In the genomic region with DNA sequence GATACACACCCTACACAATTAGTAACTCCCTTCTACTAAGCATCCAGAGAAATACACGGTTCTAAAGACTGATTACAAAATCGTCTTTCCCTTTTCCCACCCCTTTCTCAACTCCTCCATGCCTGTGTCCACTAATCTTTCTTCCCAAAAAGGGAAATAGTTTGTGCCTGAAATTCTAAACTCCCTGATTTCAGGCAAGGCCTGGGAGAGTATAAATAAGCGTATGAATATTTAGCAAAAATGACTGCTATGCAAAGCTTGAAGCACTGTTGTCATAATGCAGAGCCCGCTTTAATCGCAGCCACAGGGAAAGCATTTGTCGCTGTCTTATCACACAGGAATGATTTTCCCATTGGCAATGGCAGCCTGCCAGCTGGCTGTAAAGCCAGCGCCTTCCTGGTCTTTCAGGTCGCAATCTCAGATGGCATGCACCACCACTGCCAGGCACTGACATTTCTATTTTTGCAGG, we compare ENCODE assay signal across 11 cellular contexts.
DNase-seq lines count a peak whose midpoint lies in the region; ATAC-seq and TF ChIP-seq lines count a peak whose summit lies in the region.
"Had no signal": no experiment of that assay in that cellular context is flagged by ENCODE, and none has a peak within 500 bp of the region (broad histone marks: within the 10 kb centered on the region; RNA-seq: fewer than 3 reads in every experiment).

No MANE protein-coding gene starts in this region.

- no peak overlapping the region for H2AK9ac ChIP-seq in IMR-90 (replicated peaks; ENCODE audit: low read depth, low read length, poor library complexity)

- H3K18ac ChIP-seq in IMR-90 (ENCODE audit: low read depth, low read length): peak overlapping the region; percentile 92; the same call in 1 of the 2 replicates

- BruUV-seq in IMR-90 (replicated peaks; lab: Mats Ljungman, UMichigan): no TSS peak

- H4K20me1 ChIP-seq in IMR-90 (ENCODE audit: insufficient read depth, low read length): no peaks in the 10 kb centered on the region

- ATAC-seq in IMR-90 (ENCODE audit: low read depth) (peak; percentile 92), SK-N-SH treated with all-trans-retinoic acid at 6 μM for 48 hours (peak; percentile 94), heart right ventricle (peak; percentile 88 to 96 (median 94)), gastrocnemius medialis (peak; percentile 50 to 81), esophagus mucosa (no peak)
- ATAC-seq in activated T-helper 17 cell treated with anti-CD3 and anti-CD28 coated beads, Interleukin-2, amount 50 U/mL, for 72 hours (replicated peaks): no peak
- no peak for ATAC-seq in activated T-cell treated with anti-CD3 and anti-CD28 coated beads, Interleukin-2, amount 50 U/mL, for 72 hours (replicated peaks in 1 of 2)

- TF ChIP-seq CTCF in IMR-90 (conservative IDR thresholded peaks at IDR 0.05; ENCODE audit: low read depth, low read length): no peak
- no peak for TF ChIP-seq CTCF in heart right ventricle (IDR thresholded peaks at IDR 0.05)
- no peak for TF ChIP-seq CTCF in gastrocnemius medialis (IDR thresholded peaks at IDR 0.05 in 4 of 5, conservative IDR thresholded peaks at IDR 0.05 in 1 of 5)

- H2BK5ac ChIP-seq in IMR-90 (ENCODE audit: low read depth, low read length, poor library complexity, severe bottlenecking): peak overlapping the region; percentile 61

- no peaks in the 10 kb centered on the region for H3K9me1 ChIP-seq in IMR-90 (ENCODE audit: insufficient read depth, low read length)

- H3K27ac ChIP-seq in IMR-90 (ENCODE audit: insufficient read depth, low read length) (peak overlapping the region; percentile 36; the same call in 1 of the 2 replicates), heart right ventricle (peak overlapping the region; percentile 57 to 94 (median 88)), gastrocnemius medialis (peak overlapping the region in 3 of 4 donors; percentile 6 to 38 (median 20))
- H3K27ac ChIP-seq: skin epidermis had no signal

- 17% methylated on average over 3 of the region's 8 CpGs; no CpG with 5 or more reads in 1 of the 2 experiments for WGBS in IMR-90 (ENCODE audit: extremely low coverage in 2 of 2, insufficient read length in 1 of 2), 2 experiments
- WGBS in heart right ventricle, 2 donors: 7 to 8% methylated on average over 8 of the region's 8 CpGs

- intact Hi-C loops in IMR-90 (cut with micrococcal nuclease): no loop called here
- intact Hi-C loops in heart right ventricle (cut with DNase I): loop anchor here in 1 of 10 donors (5.0 kb wide), 1 partner anchor 35 kb away; no protein-coding TSS in a partner anchor
- intact Hi-C loops in gastrocnemius medialis (cut with DNase I; ENCODE audit: low total_unique reads): no loop called here

- TF ChIP-seq RAD21 in IMR-90 (IDR thresholded peaks at IDR 0.05; ENCODE audit: low read length): no peak

- no peak overlapping the region for H3K23ac ChIP-seq in IMR-90 (ENCODE audit: low read depth, low read length)

- peak overlapping the region; percentile 2; the same call in 1 of the 2 replicates for H3K4me3 ChIP-seq in IMR-90 (ENCODE audit: insufficient read depth, low read depth, low read length)
- peak overlapping the region in 1 of 10 donors; percentile 13 for H3K4me3 ChIP-seq in heart right ventricle
- peak overlapping the region in 3 of 4 donors; percentile 5 to 36 (median 19) for H3K4me3 ChIP-seq in gastrocnemius medialis
- H3K4me3 ChIP-seq: skin epidermis had no signal

- no peak overlapping the region for H3K14ac ChIP-seq in IMR-90 (replicated peaks; ENCODE audit: low read depth, low read length)

- H3K9me3 Mint-ChIP-seq in activated T-helper 17 cell treated with anti-CD3 and anti-CD28 coated beads, Interleukin-2, amount 50 U/mL, for 72 hours: no peaks in the 10 kb centered on the region
- no peaks in the 10 kb centered on the region for H3K9me3 Mint-ChIP-seq in activated T-cell treated with anti-CD3 and anti-CD28 coated beads, Interleukin-2, amount 50 U/mL, for 72 hours

- no peak overlapping the region for H3K27ac Mint-ChIP-seq in activated T-helper 17 cell treated with anti-CD3 and anti-CD28 coated beads, Interleukin-2, amount 50 U/mL, for 72 hours
- H3K27ac Mint-ChIP-seq in activated T-cell treated with anti-CD3 and anti-CD28 coated beads, Interleukin-2, amount 50 U/mL, for 72 hours: no peak overlapping the region

- no peak overlapping the region for H3K56ac ChIP-seq in IMR-90 (ENCODE audit: extremely low read depth, insufficient read depth, low read length)

- peak overlapping the region; percentile 33 for H2BK120ac ChIP-seq in IMR-90 (ENCODE audit: low read depth, low read length)

- peaks cover 14% of the 10 kb centered on the region for H3K27me3 Mint-ChIP-seq in activated T-helper 17 cell treated with anti-CD3 and anti-CD28 coated beads, Interleukin-2, amount 50 U/mL, for 72 hours
- peaks cover 14% of the 10 kb centered on the region for H3K27me3 Mint-ChIP-seq in activated T-cell treated with anti-CD3 and anti-CD28 coated beads, Interleukin-2, amount 50 U/mL, for 72 hours (ENCODE audit: low read depth)

- H4K5ac ChIP-seq in IMR-90 (ENCODE audit: low read depth, low read length): no peak overlapping the region

- H3K36me3 ChIP-seq in IMR-90 (ENCODE audit: control insufficient read depth, insufficient read depth, low read length): no peaks in the 10 kb centered on the region
- no peaks in the 10 kb centered on the region for H3K36me3 ChIP-seq in heart right ventricle
- H3K36me3 ChIP-seq in gastrocnemius medialis: no peaks in the 10 kb centered on the region

- no peaks in the 10 kb centered on the region for H3K79me1 ChIP-seq in IMR-90 (ENCODE audit: low read depth in 1 of 2, low read length in 2 of 2)

- peak overlapping the region; percentile 64 for H3K4me2 ChIP-seq in IMR-90 (ENCODE audit: low read depth, low read length)

- H3K9ac ChIP-seq in IMR-90 (ENCODE audit: low read depth, low read length): no peak overlapping the region; the same call in 1 of the 2 replicates

- H3K4me1 ChIP-seq in IMR-90 (ENCODE audit: control insufficient read depth, insufficient read depth, low read length): peaks cover 10% of the 10 kb centered on the region
- peaks cover 3 to 40% (median 27%) of the 10 kb centered on the region in 9 donors for H3K4me1 ChIP-seq in heart right ventricle
- H3K4me1 ChIP-seq in gastrocnemius medialis: peaks cover 16% of the 10 kb centered on the region in 2 donors

- H2AFZ ChIP-seq in IMR-90 (replicated peaks; ENCODE audit: low read length, poor library complexity): peak overlapping the region; percentile 45

- H3K27me3 ChIP-seq in IMR-90 (ENCODE audit: control insufficient read depth, insufficient read depth, low read length) (peaks cover 7% of the 10 kb centered on the region), heart right ventricle (no peaks in the 10 kb centered on the region), gastrocnemius medialis (no peaks in the 10 kb centered on the region)

- in situ Hi-C loops in IMR-90 (cut with MboI; ENCODE audit: low sequenced_read_pairs): no loop called here
- in situ Hi-C loops in gastrocnemius medialis (cut with MboI; ENCODE audit: low sequenced_read_pairs in 4 of 4): no loop called here

- H3K4ac ChIP-seq in IMR-90 (ENCODE audit: low read depth, low read length): 0 out of 2 replicates have a peak overlapping the region, but pooled peaks have one; percentile 15

- H2BK15ac ChIP-seq in IMR-90 (ENCODE audit: low read depth, low read length): no peak overlapping the region; the same call in 2 of the 3 replicates

- no peaks in the 10 kb centered on the region for H3K4me1 Mint-ChIP-seq in activated T-helper 17 cell treated with anti-CD3 and anti-CD28 coated beads, Interleukin-2, amount 50 U/mL, for 72 hours
- H3K4me1 Mint-ChIP-seq in activated T-cell treated with anti-CD3 and anti-CD28 coated beads, Interleukin-2, amount 50 U/mL, for 72 hours (ENCODE audit: low read depth): no peaks in the 10 kb centered on the region

- no peak overlapping the region for H2AK5ac ChIP-seq in IMR-90 (ENCODE audit: low read depth, low read length)

- dilution Hi-C loops in IMR-90 (cut with HindIII; ENCODE audit: low sequenced_read_pairs, unreplicated experiment): no loop called here

- no peak for TF ChIP-seq POLR2A in IMR-90 (IDR thresholded peaks at IDR 0.05; ENCODE audit: low read depth, low read length)
- TF ChIP-seq POLR2A in gastrocnemius medialis (IDR thresholded peaks at IDR 0.05): no peak

- no peak overlapping the region for H3K4me3 Mint-ChIP-seq in activated T-helper 17 cell treated with anti-CD3 and anti-CD28 coated beads, Interleukin-2, amount 50 U/mL, for 72 hours
- no peak overlapping the region for H3K4me3 Mint-ChIP-seq in activated T-cell treated with anti-CD3 and anti-CD28 coated beads, Interleukin-2, amount 50 U/mL, for 72 hours

- H4K91ac ChIP-seq in IMR-90 (ENCODE audit: insufficient read depth, low read depth, low read length): peak overlapping the region; percentile 45; the same call in 1 of the 2 replicates

- H4K8ac ChIP-seq in IMR-90 (ENCODE audit: low read depth in 2 of 2, low read length in 2 of 2): peak overlapping the region; percentile 32 to 59; a peak in 2 of 4 replicates

- CTCF ChIA-PET in IMR-90 (lab: Yijun Ruan, JAX): interaction anchor here (1.0 kb wide), 1 partner anchor 27 kb away, joined by 3 read pairs; no protein-coding TSS in a partner anchor

- H2BK20ac ChIP-seq in IMR-90 (ENCODE audit: low read depth, low read length): no peak overlapping the region; the same call in 1 of the 2 replicates

- no peaks in the 10 kb centered on the region for H3K36me3 Mint-ChIP-seq in activated T-helper 17 cell treated with anti-CD3 and anti-CD28 coated beads, Interleukin-2, amount 50 U/mL, for 72 hours (ENCODE audit: low read depth)
- H3K36me3 Mint-ChIP-seq in activated T-cell treated with anti-CD3 and anti-CD28 coated beads, Interleukin-2, amount 50 U/mL, for 72 hours (ENCODE audit: insufficient read depth in 2 of 2): no peaks in the 10 kb centered on the region

- no peaks in the 10 kb centered on the region for H3K9me3 ChIP-seq in IMR-90 (ENCODE audit: control insufficient read depth, insufficient read depth, low read length)
- no peaks in the 10 kb centered on the region for H3K9me3 ChIP-seq in heart right ventricle
- no peaks in the 10 kb centered on the region for H3K9me3 ChIP-seq in gastrocnemius medialis

- peak; percentile 11 for DNase-seq in IMR-90
- DNase-seq in heart right ventricle: peak; percentile 80 to 87
- DNase-seq in gastrocnemius medialis: peak; percentile 9 to 58
- DNase-seq in activated T-cell treated with anti-CD3 and anti-CD28 coated beads, Interleukin-2, amount 50 U/mL, for 72 hours: no peak
- no peak for DNase-seq in stimulated activated CD4-positive, alpha-beta T cell treated with anti-CD3 and anti-CD28 coated beads, Interleukin-15, amount 100 ng/mL, for 24 hours
- DNase-seq: activated CD8-positive, alpha-beta memory T cell treated with anti-CD3 and anti-CD28 coated beads for 24 hours; NCI-H774 had no signal

- POLR2A ChIA-PET in IMR-90 (lab: Charles Lee; ENCODE audit: unreplicated experiment): no interaction called here

TF ChIP-seq in IMR-90, 13 proteins besides CTCF, POLR2A, EP300 and RAD21 (continues in another document):
- TF ChIP-seq CHD1 (IDR thresholded peaks at IDR 0.05; ENCODE audit: low read depth, low read length): no peak
- TF ChIP-seq MAZ (IDR thresholded peaks at IDR 0.05; ENCODE audit: borderline replicate concordance, low read depth, low read length): no peak

TF ChIP-seq in SK-N-SH treated with all-trans-retinoic acid at 6 μM for 48 hours, 23 proteins besides CTCF, POLR2A, EP300 and RAD21:
- TF ChIP-seq ZNF70 (CRISPR knock-in tag; IDR thresholded peaks at IDR 0.05): no peak
- TF ChIP-seq GLIS3 (CRISPR knock-in tag; IDR thresholded peaks at IDR 0.05): no peak

Comparison
In these comparisons a context has a peak if more than half of its experiments do, and no peak if none do; other contexts are left out.
1. ATAC-seq: peak in IMR-90 (single experiment), SK-N-SH treated with all-trans-retinoic acid at 6 μM for 48 hours (single experiment), heart right ventricle (8 of 8) and gastrocnemius medialis (2 of 2); none in activated T-helper 17 cell treated with anti-CD3 and anti-CD28 coated beads, Interleukin-2, amount 50 U/mL, for 72 hours (single experiment), activated T-cell treated with anti-CD3 and anti-CD28 coated beads, Interleukin-2, amount 50 U/mL, for 72 hours (0 of 2) and esophagus mucosa (single experiment).
2. DNase-seq: peak in IMR-90 (single experiment), heart right ventricle (2 of 2) and gastrocnemius medialis (2 of 2); none in activated T-cell treated with anti-CD3 and anti-CD28 coated beads, Interleukin-2, amount 50 U/mL, for 72 hours (0 of 2) and stimulated activated CD4-positive, alpha-beta T cell treated with anti-CD3 and anti-CD28 coated beads, Interleukin-15, amount 100 ng/mL, for 24 hours (single experiment).
3. H3K27ac ChIP-seq: peak in every context shown above with its lines; median percentile 88 in heart right ventricle; 36 in IMR-90; 20 in gastrocnemius medialis.